21 cellular contexts compared by ENCODE assay signal in genomic region chr13:75285310-75285709, GRCh38.
DNase-seq lines count a peak whose midpoint lies in the region; ATAC-seq and TF ChIP-seq lines count a peak whose summit lies in the region.
"Had no signal": no experiment of that assay in that cellular context is flagged by ENCODE, and none has a peak within 500 bp of the region (broad histone marks: within the 10 kb centered on the region; RNA-seq: fewer than 3 reads in every experiment).

No MANE protein-coding gene starts in this region.

- H3K27me3 Mint-ChIP-seq in GM23338 (ENCODE audit: insufficient read depth, low read depth, poor library complexity) = peaks cover 2% of the 10 kb centered on the region
- H3K27me3 Mint-ChIP-seq: activated CD4-positive, alpha-beta T cell treated with anti-CD3 and anti-CD28 coated beads for 36 hours had no signal

- H2AFZ ChIP-seq in GM23338 = no peak overlapping the region

- DNase-seq in putamen (ENCODE audit: low spot score) = peak; percentile 11
- no peak for DNase-seq in NCI-H2081 (lab: John Stamatoyannopoulos, UW)
- no peak for DNase-seq in GM23338 (ENCODE audit: low spot score)
- DNase-seq: activated CD4-positive, alpha-beta T cell treated with anti-CD3 and anti-CD28 coated beads for 36 hours; activated gamma-delta T cell treated with Interleukin-2 at 50 U/mL for 16 hours; cerebellar nuclear complex; GDM1; HCEC 1CT; hypothalamus; NCI-H1105; NCI-H748 treated with DMSO at 0.1 percent for 48 hours; psoas muscle; spleen; tibial artery had no signal

- TF ChIP-seq CTCF in GM23338 (conservative IDR thresholded peaks at IDR 0.05; ENCODE audit: low read depth in 2 of 2) = no peak

- H3K36me3 ChIP-seq in GM23338 (ENCODE audit: insufficient read depth) = peaks cover 6% of the 10 kb centered on the region; the same call in 1 of the 2 replicates

- H3K36me3 Mint-ChIP-seq in GM23338 (ENCODE audit: low read depth) = peaks cover 36% of the 10 kb centered on the region

- no peaks in the 10 kb centered on the region for H3K27me3 ChIP-seq in GM23338 (ENCODE audit: insufficient read depth)
- H3K27me3 ChIP-seq: spleen, tibial artery had no signal

- H3K9me2 ChIP-seq in GM23338 (ENCODE audit: insufficient read depth) = no peaks in the 10 kb centered on the region

- ATAC-seq in GM19023 (IDR thresholded peaks at IDR 0.05; ENCODE audit: unreplicated experiment) (peak; percentile 54), GM21717 (IDR thresholded peaks at IDR 0.05; ENCODE audit: unreplicated experiment) (peak; percentile 78), HG03378 (IDR thresholded peaks at IDR 0.05; ENCODE audit: unreplicated experiment) (peak; percentile 59), HG03095 (IDR thresholded peaks at IDR 0.05; ENCODE audit: unreplicated experiment) (no peak), GM23338 (no peak)
- ATAC-seq: activated CD4-positive, alpha-beta T cell treated with anti-CD3 and anti-CD28 coated beads for 36 hours; Panc1; psoas muscle had no signal

- H3K27ac Mint-ChIP-seq in GM23338 = no peak overlapping the region
- H3K27ac Mint-ChIP-seq: activated CD4-positive, alpha-beta T cell treated with anti-CD3 and anti-CD28 coated beads for 36 hours; T-helper 2 cell treated with Interferon-gamma antibody and Interleukin-4, amounts not matched to agents 5 μg/mL and 100 μg/mL, for 36 hours had no signal

- H3K4me1 Mint-ChIP-seq in GM23338 = no peaks in the 10 kb centered on the region
- H3K4me1 Mint-ChIP-seq: activated CD4-positive, alpha-beta T cell treated with anti-CD3 and anti-CD28 coated beads for 36 hours had no signal

- no peak overlapping the region for H3K27ac ChIP-seq in GM23338 (ENCODE audit: low read depth)
- H3K27ac ChIP-seq: KMS-11, psoas muscle, spleen, tibial artery had no signal

- H3K4me3 ChIP-seq in GM23338 = no peak overlapping the region
- H3K4me3 ChIP-seq: psoas muscle, spleen, tibial artery had no signal

- H3K79me2 ChIP-seq in GM23338 (replicated peaks; ENCODE audit: insufficient read depth) = no peaks in the 10 kb centered on the region

- H4K20me1 ChIP-seq in GM23338 (replicated peaks; ENCODE audit: insufficient read depth) = no peaks in the 10 kb centered on the region

- no peak overlapping the region for H3K4me2 ChIP-seq in GM23338
- H3K4me2 ChIP-seq: KMS-11 had no signal

- H3K4me1 ChIP-seq in GM23338 (ENCODE audit: insufficient read depth) = no peaks in the 10 kb centered on the region
- H3K4me1 ChIP-seq: psoas muscle, spleen, tibial artery had no signal

- H3K9me3 Mint-ChIP-seq in GM23338 = peaks cover 27% of the 10 kb centered on the region; the same call in 2 of the 3 replicates

- no peaks in the 10 kb centered on the region for H3F3A ChIP-seq in GM23338 (replicated peaks; ENCODE audit: low read depth)

- H3K4me3 Mint-ChIP-seq in GM23338 = no peak overlapping the region
- H3K4me3 Mint-ChIP-seq: activated CD4-positive, alpha-beta T cell treated with anti-CD3 and anti-CD28 coated beads for 36 hours; T-helper 2 cell treated with Interferon-gamma antibody and Interleukin-4, amounts not matched to agents 5 μg/mL and 100 μg/mL, for 36 hours had no signal

TF ChIP-seq in GM23338, 12 proteins besides CTCF, POLR2A, EP300 and RAD21:
- no peak for TF ChIP-seq EZH2phosphoT487 (IDR thresholded peaks at IDR 0.05; ENCODE audit: unreplicated experiment)
- TF ChIP-seq JUNB (IDR thresholded peaks at IDR 0.05; ENCODE audit: unreplicated experiment) = no peak
- no peak for TF ChIP-seq STAT1 (IDR thresholded peaks at IDR 0.05; ENCODE audit: unreplicated experiment)
- TF ChIP-seq ZNF331 (CRISPR knock-in tag; IDR thresholded peaks at IDR 0.05; ENCODE audit: low read depth) = no peak
- TF ChIP-seq CREB1 (CRISPR knock-in tag; IDR thresholded peaks at IDR 0.05; ENCODE audit: low read depth) = no peak

Comparison
In these comparisons a context has a peak if more than half of its experiments do, and no peak if none do; other contexts are left out.
1. ATAC-seq: peak in GM19023 (single experiment), GM21717 (single experiment) and HG03378 (single experiment); none in HG03095 (single experiment) and GM23338 (single experiment).